ENCODE assay signal across 12 cellular contexts in genomic region chr15:63985221-63986184, GRCh38.
DNase-seq lines count a peak whose midpoint lies in the region; ATAC-seq and TF ChIP-seq lines count a peak whose summit lies in the region.
"Had no signal": no experiment of that assay in that cellular context is flagged by ENCODE, and none has a peak within 500 bp of the region (broad histone marks: within the 10 kb centered on the region; RNA-seq: fewer than 3 reads in every experiment).

No MANE protein-coding gene starts in this region.

- no peak for TF ChIP-seq POLR2A in tibial nerve (IDR thresholded peaks at IDR 0.05)

- TF ChIP-seq EP300 in tibial nerve (IDR thresholded peaks at IDR 0.05): peak in 1 of 2 donors; percentile 20

- peaks cover 16 to 64% (median 42%) of the 10 kb centered on the region in 10 experiments for H3K4me1 ChIP-seq in BLaER1 treated with 17β-estradiol and CSF1 and Interleukin-3, amounts not matched to agents 10 nM and 100 nM
- peaks cover 32% of the 10 kb centered on the region for H3K4me1 ChIP-seq in adipocyte (ENCODE audit: control insufficient read depth, insufficient read depth, low read length)
- peaks cover 0 to 62% of the 10 kb centered on the region in 2 donors for H3K4me1 ChIP-seq in right atrium auricular region
- peaks cover 0 to 11% (median 0%) of the 10 kb centered on the region in 4 donors for H3K4me1 ChIP-seq in tibial nerve

- ATAC-seq in sciatic nerve: peak; percentile 83
- ATAC-seq in HG03025 (IDR thresholded peaks at IDR 0.05; ENCODE audit: low FRiP score, unreplicated experiment): no peak
- ATAC-seq: activated CD8-positive, alpha-beta T cell treated with anti-CD3 and anti-CD28 coated beads for 36 hours; effector memory CD8-positive, alpha-beta T cell had no signal

- intact Hi-C loops in sciatic nerve (cut with DNase I): no loop called here

- DNase-seq in adipocyte (ENCODE audit: low read depth): no peak
- DNase-seq in right atrium auricular region (ENCODE audit: low spot score): peak; percentile 93
- DNase-seq in sciatic nerve (ENCODE audit: low spot score): no peak
- DNase-seq in kidney tubule cell (ENCODE audit: low spot score): no peak
- DNase-seq in tibial nerve (ENCODE audit: low spot score in 2 of 2): no peak
- DNase-seq in NCI-H510A treated with DMSO at 0.1 percent for 48 hours (lab: John Stamatoyannopoulos, UW): no peak
- DNase-seq: activated CD8-positive, alpha-beta T cell treated with anti-CD3 and anti-CD28 coated beads for 36 hours; activated naive CD4-positive, alpha-beta T cell treated with anti-CD3 and anti-CD28 coated beads for 36 hours; effector memory CD8-positive, alpha-beta T cell; NCI-H510A had no signal

- no peaks in the 10 kb centered on the region for H3K27me3 ChIP-seq in BLaER1 treated with 17β-estradiol and CSF1 and Interleukin-3, amounts not matched to agents 10 nM and 100 nM
- H3K27me3 ChIP-seq in adipocyte (replicated peaks; ENCODE audit: control insufficient read depth, insufficient read depth, low read length) (no peaks in the 10 kb centered on the region), right atrium auricular region (no peaks in the 10 kb centered on the region), tibial nerve (no peaks in the 10 kb centered on the region)

- H3K9ac ChIP-seq in BLaER1 treated with 17β-estradiol and CSF1 and Interleukin-3, amounts not matched to agents 10 nM and 100 nM: peak overlapping the region in 7 of 11 experiments; percentile 30 to 76 (median 62); a peak in 11 of 22 replicates
- peak overlapping the region; percentile 4 for H3K9ac ChIP-seq in adipocyte (ENCODE audit: low read length)

- no peaks in the 10 kb centered on the region for H3K9me3 ChIP-seq in BLaER1 treated with 17β-estradiol and CSF1 and Interleukin-3, amounts not matched to agents 10 nM and 100 nM (replicated peaks in 1 of 11)
- no peaks in the 10 kb centered on the region for H3K9me3 ChIP-seq in adipocyte (ENCODE audit: control insufficient read depth, low read length)
- no peaks in the 10 kb centered on the region for H3K9me3 ChIP-seq in right atrium auricular region
- H3K9me3 ChIP-seq in tibial nerve: no peaks in the 10 kb centered on the region

- TF ChIP-seq CTCF in right atrium auricular region (IDR thresholded peaks at IDR 0.05) (no peak), tibial nerve (IDR thresholded peaks at IDR 0.05) (no peak)

- 64 to 65% methylated on average over 14 to 17 of the region's 17 CpGs for WGBS in tibial nerve, 2 donors

- no peaks in the 10 kb centered on the region for H3K36me3 ChIP-seq in BLaER1 treated with 17β-estradiol and CSF1 and Interleukin-3, amounts not matched to agents 10 nM and 100 nM
- H3K36me3 ChIP-seq in adipocyte (ENCODE audit: control insufficient read depth, insufficient read depth, low read length, severe bottlenecking) (no peaks in the 10 kb centered on the region), right atrium auricular region (no peaks in the 10 kb centered on the region), tibial nerve (no peaks in the 10 kb centered on the region)

- peak overlapping the region in 9 of 11 experiments; percentile 40 to 87 (median 81); a peak in 16 of 22 replicates for H3K4me2 ChIP-seq in BLaER1 treated with 17β-estradiol and CSF1 and Interleukin-3, amounts not matched to agents 10 nM and 100 nM

- H3K4me3 ChIP-seq in BLaER1 treated with 17β-estradiol and CSF1 and Interleukin-3, amounts not matched to agents 10 nM and 100 nM: no peak overlapping the region
- H3K4me3 ChIP-seq in adipocyte (ENCODE audit: low read length): no peak overlapping the region
- no peak overlapping the region for H3K4me3 ChIP-seq in right atrium auricular region
- H3K4me3 ChIP-seq in tibial nerve: no peak overlapping the region

- H4K20me1 ChIP-seq in BLaER1 treated with 17β-estradiol and CSF1 and Interleukin-3, amounts not matched to agents 10 nM and 100 nM: no peaks in the 10 kb centered on the region

- H3K27ac ChIP-seq in BLaER1 treated with 17β-estradiol and CSF1 and Interleukin-3, amounts not matched to agents 10 nM and 100 nM: peak overlapping the region; percentile 40 to 89 (median 71); a peak in 20 of 22 replicates
- H3K27ac ChIP-seq in right atrium auricular region (peak overlapping the region; percentile 89 to 90), tibial nerve (peak overlapping the region in 1 of 4 donors; percentile 17)
